ENCODE assay signal across 28 cellular contexts in genomic region chr11:122172352-122173073, GRCh38. TPM values are rescaled to one million over a fixed set of nuclear protein-coding genes. Genes with fewer than 3 reads are reported as not detected.
A peak's percentile ranks its signal among the peaks of the same experiment; 100 is the strongest.
DNase-seq lines count a peak whose midpoint lies in the region; ATAC-seq and TF ChIP-seq lines count a peak whose summit lies in the region.
"Had no signal": no experiment of that assay in that cellular context is flagged by ENCODE, and none has a peak within 500 bp of the region (broad histone marks: within the 10 kb centered on the region; RNA-seq: fewer than 3 reads in every experiment).

No MANE protein-coding gene starts in this region.

- TF ChIP-seq CTCF in WI38 (IDR thresholded peaks at IDR 0.05; ENCODE audit: low read depth, low read length) = no peak
- TF ChIP-seq CTCF in fibroblast of the aortic adventitia (IDR thresholded peaks at IDR 0.05; ENCODE audit: insufficient read depth, low read length) = no peak

- ATAC-seq in HG02798 (IDR thresholded peaks at IDR 0.05; ENCODE audit: poor library complexity, unreplicated experiment) (no peak), HG03025 (IDR thresholded peaks at IDR 0.05; ENCODE audit: low FRiP score, unreplicated experiment) (no peak)
- ATAC-seq: activated CD4-positive, alpha-beta T cell treated with anti-CD3 and anti-CD28 coated beads for 36 hours; activated T-cell treated with anti-CD3 and anti-CD28 coated beads, Interleukin-2, amount 50 U/mL, for 4 hours; esophagus mucosa; natural killer cell treated with Interleukin-12 subunit alpha and Interleukin-12 subunit beta and Interleukin-15 and Interleukin-18, amount 100 ng/mL, for 72 hours; right cardiac atrium had no signal

- H3K9me2 ChIP-seq in GM23248 (ENCODE audit: insufficient read depth) = no peaks in the 10 kb centered on the region

- peaks cover 100% of the 10 kb centered on the region for H3K79me2 ChIP-seq in GM23248 (ENCODE audit: insufficient read depth)

- H3K27me3 ChIP-seq in GM23248 (replicated peaks; ENCODE audit: insufficient read depth) = no peaks in the 10 kb centered on the region
- no peaks in the 10 kb centered on the region for H3K27me3 ChIP-seq in skeletal muscle satellite cell (ENCODE audit: control insufficient read depth, insufficient read depth, low read length)
- H3K27me3 ChIP-seq: SJCRH30, vagina had no signal

- H3K9ac ChIP-seq in GM23248 (no peak overlapping the region), skeletal muscle satellite cell (ENCODE audit: low read depth, low read length) (peak overlapping the region; percentile 58)
- H3K9ac ChIP-seq: parathyroid adenoma had no signal

- peak overlapping the region; percentile 40 for H3K27ac ChIP-seq in GM23248
- H3K27ac ChIP-seq: parathyroid adenoma, SJCRH30, vagina had no signal

- H3K4me2 ChIP-seq in GM23248 (ENCODE audit: unreplicated experiment) (peak overlapping the region; percentile 96), skeletal muscle satellite cell (ENCODE audit: low read length) (peak overlapping the region; percentile 85)

- in situ Hi-C loops in GM23248 (cut with MboI) = no loop called here

- H3K4me1 ChIP-seq in GM23248 (ENCODE audit: insufficient read depth) (peaks cover 94% of the 10 kb centered on the region), skeletal muscle satellite cell (ENCODE audit: control insufficient read depth, insufficient read depth, low read length) (peaks cover 91% of the 10 kb centered on the region)
- H3K4me1 ChIP-seq: parathyroid adenoma, SJCRH30, vagina had no signal

- H3K36me3 ChIP-seq in GM23248 (ENCODE audit: low read depth) (peaks cover 72% of the 10 kb centered on the region), skeletal muscle satellite cell (ENCODE audit: insufficient read depth, low read length) (peaks cover 89% of the 10 kb centered on the region)
- H3K36me3 ChIP-seq: SJCRH30, vagina had no signal

- WGBS in GM23248 (ENCODE audit: low coverage in 1 of 2, low lambda C conversion rate in 2 of 2, missing lambda C conversion rate in 2 of 2), 2 experiments = 81 to 84% methylated on average over 3 of the region's 3 CpGs

- DNase-seq in GM23248 (peak; percentile 19), fibroblast of the aortic adventitia (ENCODE audit: low read depth) (peak; percentile 42), NCI-H446 (lab: John Stamatoyannopoulos, UW) (no peak)
- no peak for DNase-seq in stimulated activated naive CD4-positive, alpha-beta T cell treated with Interleukin-2 at 50 U/mL for 16 hours (lab: John Stamatoyannopoulos, UW)
- DNase-seq: activated CD4-positive, alpha-beta T cell treated with anti-CD3 and anti-CD28 coated beads for 36 hours; activated CD8-positive, alpha-beta memory T cell treated with anti-CD3 and anti-CD28 coated beads for 24 hours; activated naive CD4-positive, alpha-beta T cell treated with anti-CD3 and anti-CD28 coated beads, Interleukin-2, amount 10 ng/mL, durations not matched to agents 7 days and 5 days; activated T-cell treated with anti-CD3 and anti-CD28 coated beads, Interleukin-2, amount 50 U/mL, for 4 hours; CD4-positive, CD25-positive, alpha-beta regulatory T cell; DMS 273 treated with DMSO at 0.1 percent for 48 hours; effector CD4-positive, alpha-beta T cell; KG1; NCI-H1048; NCI-H2029; NCI-H226; NCI-H82; right cardiac atrium; SJCRH30; stimulated activated CD4-positive, alpha-beta T cell treated with anti-CD3 and anti-CD28 coated beads, Interleukin-15, amount 100 ng/mL, for 24 hours had no signal

- no peak overlapping the region for H2AFZ ChIP-seq in GM23248
- H2AFZ ChIP-seq: parathyroid adenoma had no signal

- H3F3A ChIP-seq in GM23248 (ENCODE audit: insufficient read depth) = peaks cover 91% of the 10 kb centered on the region

- no peaks in the 10 kb centered on the region for H4K20me1 ChIP-seq in GM23248 (ENCODE audit: insufficient read depth)

- H3K4me3 ChIP-seq in GM23248 (peak overlapping the region; percentile 89), WI38 (ENCODE audit: low read depth, low read length) (peak overlapping the region; percentile 7), fibroblast of the aortic adventitia (ENCODE audit: low read depth, low read length) (peak overlapping the region; percentile 11), skeletal muscle satellite cell (ENCODE audit: low read length) (peak overlapping the region; percentile 54)
- H3K4me3 ChIP-seq: SJCRH30, vagina had no signal

- H3K9me3 ChIP-seq in GM23248 (ENCODE audit: low read depth) (no peaks in the 10 kb centered on the region), skeletal muscle satellite cell (replicated peaks; ENCODE audit: low read length) (no peaks in the 10 kb centered on the region)
- H3K9me3 ChIP-seq: SJCRH30, vagina had no signal

RNA-seq across cellular contexts. Expression of gene BLID, which starts 56.5 kb away (rescaled TPM):
- total RNA-seq in GM23248 (2014; rRNA removed; shearing (Covaris generic)) = 4.1 and 7.1 TPM in 2 replicates
- 0.84 and 2.9 TPM in 2 replicates for polyA plus RNA-seq in GM23248 (2016; fragmentation: Nextera tagmentation; extraction: Ambion mirVana)
- 2.1 and 30.6 TPM in 2 replicates for total RNA-seq in fibroblast of the aortic adventitia (ENCODE audit: low replicate concordance)
- 19.2 and 31.2 TPM in 2 replicates for total RNA-seq in skeletal muscle satellite cell (2012; rRNA removed)
- total RNA-seq: activated CD4-positive, alpha-beta T cell treated with anti-CD3 and anti-CD28 coated beads for 36 hours; activated T-cell treated with anti-CD3 and anti-CD28 coated beads, Interleukin-2, amount 50 U/mL, for 4 hours; CD4-positive, CD25-positive, alpha-beta regulatory T cell; G401; natural killer cell treated with Interleukin-12 subunit alpha and Interleukin-12 subunit beta and Interleukin-15 and Interleukin-18, amount 100 ng/mL, for 72 hours; SJCRH30 had no signal
- polyA plus RNA-seq: CD4-positive, CD25-positive, alpha-beta regulatory T cell had no signal

Comparison
In these comparisons a context has a peak if more than half of its experiments do, and no peak if none do; other contexts are left out.
1. DNase-seq: peak in GM23248 (single experiment) and fibroblast of the aortic adventitia (single experiment); none in NCI-H446 (0 of 2) and stimulated activated naive CD4-positive, alpha-beta T cell treated with Interleukin-2 at 50 U/mL for 16 hours (single experiment).
2. H3K4me3 ChIP-seq: peak in every context shown above with its lines; median percentile 89 in GM23248; 54 in skeletal muscle satellite cell; 11 in fibroblast of the aortic adventitia; 7 in WI38.